Comparison of ENCODE assay signal across 25 cellular contexts in the genomic region with DNA sequence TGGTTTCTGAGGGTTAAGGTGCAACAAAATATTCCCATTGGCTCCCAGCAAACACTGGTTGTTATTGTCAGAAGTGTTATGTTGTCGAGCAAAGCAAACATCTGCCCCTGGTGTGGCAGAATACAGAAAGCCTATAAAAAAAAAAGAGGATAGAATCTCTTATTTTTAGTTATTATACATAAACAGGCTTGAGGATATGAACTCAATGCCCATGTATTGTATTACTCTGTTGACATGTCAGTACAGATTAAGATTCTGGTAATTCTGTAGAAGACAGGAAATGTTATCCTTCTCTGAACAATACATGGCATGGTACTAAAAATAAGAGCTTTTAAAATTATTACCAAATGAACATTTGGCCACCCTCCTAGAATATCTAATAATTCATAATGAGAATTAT.
"Had no signal": no experiment of that assay in that cellular context is flagged by ENCODE, and none has a peak within 500 bp of the region (broad histone marks: within the 10 kb centered on the region; RNA-seq: fewer than 3 reads in every experiment).

No MANE protein-coding gene starts in this region.

- H3K9me3 ChIP-seq: ascending aorta, breast epithelium, colonic mucosa had no signal

- H3K36me3 ChIP-seq: breast epithelium, colonic mucosa had no signal

- H3K4me3 ChIP-seq: ascending aorta, breast epithelium, cardiac muscle cell, colonic mucosa had no signal

- H3K27me3 ChIP-seq: ascending aorta, breast epithelium, cardiac muscle cell, colonic mucosa had no signal

- H3K27ac ChIP-seq: ascending aorta, breast epithelium, cardiac muscle cell, colonic mucosa, VCaP had no signal

- H3K4me1 ChIP-seq: ascending aorta, breast epithelium, colonic mucosa had no signal

- DNase-seq: activated CD4-positive, alpha-beta memory T cell treated with anti-CD3 and anti-CD28 coated beads, Interleukin-2, amount 10 ng/mL, durations not matched to agents 7 days and 5 days; activated CD4-positive, alpha-beta T cell treated with anti-CD3 and anti-CD28 coated beads for 1 hour; activated CD4-positive, alpha-beta T cell treated with anti-CD3 and anti-CD28 coated beads for 4 hours; activated CD4-positive, alpha-beta T cell treated with anti-CD3 and anti-CD28 coated beads, Interleukin-2, amount 10 ng/mL, durations not matched to agents 7 days and 5 days; activated CD4-positive, alpha-beta T cell treated with anti-CD3 and anti-CD28 coated beads, Interleukin-2, amount 50 U/mL, for 4 hours; activated CD8-positive, alpha-beta memory T cell treated with anti-CD3 and anti-CD28 coated beads, Interleukin-2, amount 50 U/mL, for 48 hours; activated gamma-delta T cell; activated naive CD4-positive, alpha-beta T cell; activated naive CD4-positive, alpha-beta T cell treated with anti-CD3 and anti-CD28 coated beads, Interleukin-2, amount 10 ng/mL, durations not matched to agents 7 days and 5 days; activated naive CD8-positive, alpha-beta T cell treated with anti-CD3 and anti-CD28 coated beads, Interleukin-2, amount 10 ng/mL, durations not matched to agents 7 days and 5 days; activated T-cell treated with anti-CD3 and anti-CD28 coated beads for 4 hours; activated T-cell treated with anti-CD3 and anti-CD28 coated beads, Interleukin-2, amount 50 U/mL, for 24 hours; activated T-cell treated with anti-CD3 and anti-CD28 coated beads, Interleukin-2, amount 50 U/mL, for 72 hours; central memory CD4-positive, alpha-beta T cell; cerebellar nuclear complex; colonic mucosa; effector CD4-positive, alpha-beta T cell; effector memory CD8-positive, alpha-beta T cell; T-helper 2 cell had no signal

- FAIRE-seq: endometrium, frontal cortex had no signal
